17 cellular contexts compared by ENCODE assay signal in genomic region chrX:41474726-41475100, GRCh38. TPM values are rescaled to one million over a fixed set of nuclear protein-coding genes. Genes with fewer than 3 reads are reported as not detected.
A peak's percentile ranks its signal among the peaks of the same experiment; 100 is the strongest.
DNase-seq lines count a peak whose midpoint lies in the region; ATAC-seq and TF ChIP-seq lines count a peak whose summit lies in the region.
"Had no signal": no experiment of that assay in that cellular context is flagged by ENCODE, and none has a peak within 500 bp of the region (broad histone marks: within the 10 kb centered on the region; RNA-seq: fewer than 3 reads in every experiment).

No MANE protein-coding gene starts in this region.

- no peaks in the 10 kb centered on the region for H3K27me3 ChIP-seq in HAP-1 (ENCODE audit: low read depth)
- no peaks in the 10 kb centered on the region for H3K27me3 ChIP-seq in ectodermal cell (ENCODE audit: control insufficient read depth, insufficient read depth, low read length, poor library complexity, severe bottlenecking)
- no peaks in the 10 kb centered on the region for H3K27me3 ChIP-seq in neuronal stem cell (ENCODE audit: control insufficient read depth in 3 of 3, insufficient read depth in 3 of 3, low read depth in 1 of 3, low read length in 3 of 3)
- H3K27me3 ChIP-seq in CD4-positive, alpha-beta T cell (ENCODE audit: control insufficient read depth, insufficient read depth, low read length): no peaks in the 10 kb centered on the region
- no peaks in the 10 kb centered on the region for H3K27me3 ChIP-seq in brain microvascular endothelial cell (replicated peaks)

- H2BK5ac ChIP-seq in neuronal stem cell (ENCODE audit: low read length): peak overlapping the region; percentile 100

- H3K23ac ChIP-seq in neuronal stem cell (ENCODE audit: low read depth, low read length, poor library complexity): no peak overlapping the region

- CTCF ChIA-PET in activated CD8-positive, alpha-beta T cell treated with anti-CD3 and anti-CD28 coated beads, Interleukin-2, amount 10 ng/mL, durations not matched to agents 7 days and 5 days (lab: Charles Lee): no interaction called here
- CTCF ChIA-PET in CD4-positive, alpha-beta T cell (lab: Charles Lee): no interaction called here

- no peaks in the 10 kb centered on the region for H3K9me3 Mint-ChIP-seq in activated CD8-positive, alpha-beta T cell treated with anti-CD3 and anti-CD28 coated beads, Interleukin-2, amount 10 ng/mL, durations not matched to agents 7 days and 5 days (ENCODE audit: insufficient read depth)
- no peaks in the 10 kb centered on the region for H3K9me3 Mint-ChIP-seq in CD4-positive, alpha-beta T cell

- H4K91ac ChIP-seq in neuronal stem cell (ENCODE audit: low read depth, low read length, poor library complexity): peak overlapping the region; percentile 99

- peak overlapping the region; percentile 99 for H2BK120ac ChIP-seq in neuronal stem cell (ENCODE audit: low read depth, low read length)

- H3K27me3 Mint-ChIP-seq in activated CD8-positive, alpha-beta T cell treated with anti-CD3 and anti-CD28 coated beads, Interleukin-2, amount 10 ng/mL, durations not matched to agents 7 days and 5 days (ENCODE audit: low read depth): no peaks in the 10 kb centered on the region
- H3K27me3 Mint-ChIP-seq in CD4-positive, alpha-beta T cell: no peaks in the 10 kb centered on the region

- peak overlapping the region; percentile 93 for H3K27ac ChIP-seq in ectodermal cell (ENCODE audit: insufficient read depth, low read depth, low read length, poor library complexity, severe bottlenecking)
- peak overlapping the region; percentile 100 for H3K27ac ChIP-seq in neuronal stem cell (replicated peaks; ENCODE audit: low read length)
- H3K27ac ChIP-seq in CD4-positive, alpha-beta T cell (ENCODE audit: low read depth, low read length): no peak overlapping the region
- no peak overlapping the region for H3K27ac ChIP-seq in brain microvascular endothelial cell

- H3K4me1 ChIP-seq in HAP-1: peaks cover 48% of the 10 kb centered on the region
- H3K4me1 ChIP-seq in ectodermal cell (ENCODE audit: control insufficient read depth, insufficient read depth, low read length): no peaks in the 10 kb centered on the region
- peaks cover 15 to 18% of the 10 kb centered on the region in 2 donors for H3K4me1 ChIP-seq in neuronal stem cell (ENCODE audit: control insufficient read depth in 2 of 2, insufficient read depth in 1 of 2, low read depth in 1 of 2, low read length in 2 of 2)

- TF ChIP-seq CTCF in CD4-positive, alpha-beta T cell (IDR thresholded peaks at IDR 0.05): no peak
- no peak for TF ChIP-seq CTCF in brain microvascular endothelial cell (IDR thresholded peaks at IDR 0.05; ENCODE audit: low read depth, low read length, missing control alignments)

- peak overlapping the region; percentile 99 for H3K4ac ChIP-seq in neuronal stem cell (ENCODE audit: low read length)

- H3K9me3 ChIP-seq in HAP-1 (peaks cover 1% of the 10 kb centered on the region; the same call in 1 of the 2 replicates), ectodermal cell (ENCODE audit: control insufficient read depth, low read length) (no peaks in the 10 kb centered on the region), neuronal stem cell (replicated peaks in 1 of 2; ENCODE audit: control insufficient read depth in 2 of 2, insufficient read depth in 1 of 2, low read depth in 1 of 2, low read length in 2 of 2) (peaks cover 1 to 3% of the 10 kb centered on the region in 2 donors)
- H3K9me3 ChIP-seq in CD4-positive, alpha-beta T cell (ENCODE audit: control insufficient read depth, low read length): no peaks in the 10 kb centered on the region
- H3K9me3 ChIP-seq: SK-N-SH had no signal

- H2AFZ ChIP-seq in neuronal stem cell (ENCODE audit: low read length): peak overlapping the region; percentile 77

- H2BK15ac ChIP-seq in neuronal stem cell (ENCODE audit: low read length): peak overlapping the region; percentile 96

- POLR2A ChIA-PET in activated CD8-positive, alpha-beta T cell treated with anti-CD3 and anti-CD28 coated beads, Interleukin-2, amount 10 ng/mL, durations not matched to agents 7 days and 5 days (lab: Charles Lee): no interaction called here
- POLR2A ChIA-PET in CD4-positive, alpha-beta T cell (lab: Charles Lee): no interaction called here

- intact Hi-C loops in CD4-positive, alpha-beta T cell (cut with DNase I, micrococcal nuclease): no loop called here

- H3K9ac ChIP-seq in neuronal stem cell (ENCODE audit: low read depth, low read length, poor library complexity): no peak overlapping the region
- H3K9ac ChIP-seq: SK-N-SH had no signal

- no peak overlapping the region for H3K4me2 ChIP-seq in neuronal stem cell (ENCODE audit: insufficient read depth, low read length, poor library complexity, severe bottlenecking)
- H3K4me2 ChIP-seq: SK-N-SH had no signal

- in situ Hi-C loops in HAP-1 (cut with MboI; ENCODE audit: low sequenced_read_pairs) (no loop called here), brain microvascular endothelial cell (cut with HindIII; ENCODE audit: low pct_ligation_motif_present, low sequenced_read_pairs) (no loop called here)

- H3K36me3 Mint-ChIP-seq in activated CD8-positive, alpha-beta T cell treated with anti-CD3 and anti-CD28 coated beads, Interleukin-2, amount 10 ng/mL, durations not matched to agents 7 days and 5 days (ENCODE audit: low read depth): no peaks in the 10 kb centered on the region
- H3K36me3 Mint-ChIP-seq in CD4-positive, alpha-beta T cell (ENCODE audit: low read depth): no peaks in the 10 kb centered on the region

- peak overlapping the region; percentile 97 for H3K18ac ChIP-seq in neuronal stem cell (ENCODE audit: low read length)

- DNase-seq in HAP-1 (ENCODE audit: low spot score in 2 of 2) (no peak), islet precursor cell (peak; percentile 53), neuronal stem cell (ENCODE audit: low spot score) (no peak), GF-D8 (lab: John Stamatoyannopoulos, UW) (no peak), brain microvascular endothelial cell (no peak)
- DNase-seq in activated CD8-positive, alpha-beta T cell treated with anti-CD3 and anti-CD28 coated beads, Interleukin-2, amount 10 ng/mL, durations not matched to agents 7 days and 5 days: no peak
- DNase-seq in CD4-positive, alpha-beta T cell: no peak
- DNase-seq: HCEC 1CT, NCI-H1105 treated with DMSO at 0.1 percent for 48 hours, NCI-H1694 treated with DMSO at 0.1 percent for 48 hours, NCI-H2107, NCI-H2227 treated with DMSO at 0.1 percent for 48 hours, NCI-H524, SHP77, SK-N-SH had no signal

- H3K4me3 ChIP-seq in HAP-1: peak overlapping the region; percentile 13
- no peak overlapping the region for H3K4me3 ChIP-seq in ectodermal cell (ENCODE audit: insufficient read depth, low read depth, low read length)
- H3K4me3 ChIP-seq in neuronal stem cell (ENCODE audit: low read length in 2 of 2): peak overlapping the region in 1 of 2 donors; percentile 13
- no peak overlapping the region for H3K4me3 ChIP-seq in brain microvascular endothelial cell (ENCODE audit: low read depth, low read length)

- H4K8ac ChIP-seq in neuronal stem cell (ENCODE audit: low read depth, low read length): no peak overlapping the region

- H3K79me1 ChIP-seq in neuronal stem cell (ENCODE audit: low read depth, low read length): peaks cover 2% of the 10 kb centered on the region

- H3K27ac Mint-ChIP-seq in activated CD8-positive, alpha-beta T cell treated with anti-CD3 and anti-CD28 coated beads, Interleukin-2, amount 10 ng/mL, durations not matched to agents 7 days and 5 days: no peak overlapping the region
- no peak overlapping the region for H3K27ac Mint-ChIP-seq in CD4-positive, alpha-beta T cell

- H3K4me1 Mint-ChIP-seq in activated CD8-positive, alpha-beta T cell treated with anti-CD3 and anti-CD28 coated beads, Interleukin-2, amount 10 ng/mL, durations not matched to agents 7 days and 5 days (ENCODE audit: low read depth): peaks cover 1% of the 10 kb centered on the region
- no peaks in the 10 kb centered on the region for H3K4me1 Mint-ChIP-seq in CD4-positive, alpha-beta T cell (ENCODE audit: low read depth)

- no peak overlapping the region for H3K4me3 Mint-ChIP-seq in activated CD8-positive, alpha-beta T cell treated with anti-CD3 and anti-CD28 coated beads, Interleukin-2, amount 10 ng/mL, durations not matched to agents 7 days and 5 days
- H3K4me3 Mint-ChIP-seq in CD4-positive, alpha-beta T cell: no peak overlapping the region

- peak overlapping the region; percentile 97 for H2AK5ac ChIP-seq in neuronal stem cell (ENCODE audit: low read depth, low read length)

- peak overlapping the region; percentile 97 for H2BK12ac ChIP-seq in neuronal stem cell (ENCODE audit: low read length)

- no peak overlapping the region for H3K14ac ChIP-seq in neuronal stem cell (ENCODE audit: low read length)

- H3K36me3 ChIP-seq in HAP-1 (replicated peaks) (no peaks in the 10 kb centered on the region), ectodermal cell (ENCODE audit: control insufficient read depth, insufficient read depth, low read length) (no peaks in the 10 kb centered on the region), neuronal stem cell (replicated peaks in 1 of 2; ENCODE audit: control insufficient read depth in 2 of 2, insufficient read depth in 2 of 2, low read length in 2 of 2) (no peaks in the 10 kb centered on the region), brain microvascular endothelial cell (replicated peaks) (no peaks in the 10 kb centered on the region)

- ATAC-seq in activated CD8-positive, alpha-beta T cell treated with anti-CD3 and anti-CD28 coated beads, Interleukin-2, amount 10 ng/mL, durations not matched to agents 7 days and 5 days: no peak
- no peak for ATAC-seq in CD4-positive, alpha-beta T cell (ENCODE audit: poor library complexity)

- 49 to 56% methylated on average over 16 of the region's 16 CpGs for WGBS in ectodermal cell, 2 experiments
- WGBS in neuronal stem cell (ENCODE audit: extremely low coverage in 2 of 2, insufficient read length in 2 of 2, insufficient replicate concordance in 1 of 2), 2 donors: no CpG with 5 or more reads among the region's 16 CpGs

RNA-seq across cellular contexts. Expression of gene NYX, which starts 27.6 kb away (rescaled TPM):
- polyA plus RNA-seq in ectodermal cell (2013, experiment 1 of 4): not detected
- not detected for polyA plus RNA-seq in ectodermal cell (2013, experiment 2 of 4)
- not detected for polyA plus RNA-seq in ectodermal cell (2013, experiment 3 of 4)
- polyA plus RNA-seq in ectodermal cell (2013, experiment 4 of 4): not detected
- polyA plus RNA-seq in neuronal stem cell (2013, experiment 1 of 2): 0.01 TPM
- not detected for polyA plus RNA-seq in neuronal stem cell (2013, experiment 2 of 2)
- not detected for total RNA-seq in activated CD8-positive, alpha-beta T cell treated with anti-CD3 and anti-CD28 coated beads, Interleukin-2, amount 10 ng/mL, durations not matched to agents 7 days and 5 days
- not detected for total RNA-seq in CD4-positive, alpha-beta T cell
- total RNA-seq: A673 had no signal
- polyA plus RNA-seq: SK-N-SH had no signal

Comparison
In these comparisons a context has a peak if more than half of its experiments do, and no peak if none do; other contexts are left out.
1. H3K27ac ChIP-seq: peak in ectodermal cell (single experiment) and neuronal stem cell (single experiment); none in CD4-positive, alpha-beta T cell (single experiment) and brain microvascular endothelial cell (single experiment).